ENCODE assay signal across 23 cellular contexts in genomic region chr5:67104859-67105258, GRCh38.
"Had no signal": no experiment of that assay in that cellular context is flagged by ENCODE, and none has a peak within 500 bp of the region (broad histone marks: within the 10 kb centered on the region; RNA-seq: fewer than 3 reads in every experiment).

No MANE protein-coding gene starts in this region.

- H3K4me1 Mint-ChIP-seq: immature natural killer cell had no signal

- H3K4me3 Mint-ChIP-seq: immature natural killer cell; naive thymus-derived CD4-positive, alpha-beta T cell; nephron; neural progenitor cell; stimulated activated naive CD8-positive, alpha-beta T cell treated with anti-CD3 and anti-CD28 coated beads, Interleukin-15, amount 100 ng/mL, for 72 hours had no signal

- H3K27me3 ChIP-seq: neural progenitor cell, right lobe of liver, suprapubic skin, transverse colon, upper lobe of right lung, uterus had no signal

- H3K27ac Mint-ChIP-seq: immature natural killer cell; nephron; neural progenitor cell; progenitor cell of endocrine pancreas; stimulated activated naive CD8-positive, alpha-beta T cell treated with anti-CD3 and anti-CD28 coated beads, Interleukin-15, amount 100 ng/mL, for 72 hours had no signal

- H3K9me3 Mint-ChIP-seq: immature natural killer cell; naive thymus-derived CD4-positive, alpha-beta T cell; nephron; neural progenitor cell; stimulated activated naive CD8-positive, alpha-beta T cell treated with anti-CD3 and anti-CD28 coated beads, Interleukin-15, amount 100 ng/mL, for 72 hours had no signal

- H3K4me3 ChIP-seq: neural progenitor cell, right lobe of liver, suprapubic skin, transverse colon, upper lobe of right lung, uterus had no signal

- H3K27me3 Mint-ChIP-seq: naive thymus-derived CD4-positive, alpha-beta T cell; stimulated activated naive CD8-positive, alpha-beta T cell treated with anti-CD3 and anti-CD28 coated beads, Interleukin-15, amount 100 ng/mL, for 72 hours had no signal

- DNase-seq: cortex of kidney; hypothalamus; immature natural killer cell; kidney; mesenchymal stem cell; midbrain; naive thymus-derived CD4-positive, alpha-beta T cell; right lobe of liver; small intestine; stimulated activated CD4-positive, alpha-beta T cell treated with anti-CD3 and anti-CD28 coated beads, Interleukin-12 subunit alpha, Interleukin-12 subunit beta, amount 100 ng/mL, for 4 hours; stimulated activated CD4-positive, alpha-beta T cell treated with anti-CD3 and anti-CD28 coated beads, Interleukin-1b, Interleukin-23, amount 100 ng/mL, for 48 hours; stimulated activated CD4-positive, alpha-beta T cell treated with anti-CD3 and anti-CD28 coated beads, Interleukin-4, amount 100 ng/mL, for 1 hour; stimulated activated CD8-positive, alpha-beta memory T cell treated with anti-CD3 and anti-CD28 coated beads, Interleukin-4, amount 100 ng/mL, for 48 hours; stimulated activated naive CD4-positive, alpha-beta T cell; stimulated activated naive CD8-positive, alpha-beta T cell treated with anti-CD3 and anti-CD28 coated beads, Interleukin-15, amount 100 ng/mL, for 72 hours; transverse colon; upper lobe of right lung; uterus had no signal

- H3K9ac ChIP-seq: neural progenitor cell, parathyroid adenoma had no signal

- H3K4me1 ChIP-seq: parathyroid adenoma, suprapubic skin, transverse colon, upper lobe of right lung, uterus had no signal

- H3K36me3 ChIP-seq: neural progenitor cell, uterus had no signal

- H3K9me3 ChIP-seq: right lobe of liver, suprapubic skin, transverse colon, upper lobe of right lung, uterus had no signal
